21 cellular contexts compared by ENCODE assay signal in genomic region chr4:88900432-88900831, GRCh38.
DNase-seq lines count a peak whose midpoint lies in the region; ATAC-seq and TF ChIP-seq lines count a peak whose summit lies in the region.
"Had no signal": no experiment of that assay in that cellular context is flagged by ENCODE, and none has a peak within 500 bp of the region (broad histone marks: within the 10 kb centered on the region; RNA-seq: fewer than 3 reads in every experiment).

No MANE protein-coding gene starts in this region.

- H4K20me1 ChIP-seq in osteoblast (ENCODE audit: insufficient read depth, low read length), result no peaks in the 10 kb centered on the region

- peaks cover 3% of the 10 kb centered on the region for H3K4me1 ChIP-seq in osteoblast (ENCODE audit: insufficient read depth, low read length)
- no peaks in the 10 kb centered on the region for H3K4me1 ChIP-seq in esophagus squamous epithelium
- H3K4me1 ChIP-seq: esophagus muscularis mucosa, prostate gland, spleen, uterus had no signal

- no peak overlapping the region for H3K27ac ChIP-seq in osteoblast (ENCODE audit: low read depth, low read length)
- H3K27ac ChIP-seq in esophagus squamous epithelium, result no peak overlapping the region
- H3K27ac ChIP-seq: esophagus muscularis mucosa, prostate gland, spleen, uterus, WERI-Rb-1 had no signal

- TF ChIP-seq CTCF in epithelial cell of esophagus (IDR thresholded peaks at IDR 0.05; ENCODE audit: insufficient read depth, low read depth, low read length, missing control alignments) (no peak), osteoblast (IDR thresholded peaks at IDR 0.05; ENCODE audit: extremely low read depth, low read depth, low read length) (no peak), esophagus squamous epithelium (IDR thresholded peaks at IDR 0.05) (no peak)

- peak; percentile 64 for DNase-seq in ELR (ENCODE audit: low read depth)
- peak; percentile 7 for DNase-seq in NCI-H226
- peak; percentile 32 for DNase-seq in epithelial cell of esophagus (ENCODE audit: low read depth)
- no peak for DNase-seq in osteoblast (ENCODE audit: insufficient read length, low spot score, missing footprints)
- no peak for DNase-seq in esophagus squamous epithelium (lab: John Stamatoyannopoulos, UW)
- no peak for DNase-seq in middle frontal gyrus (ENCODE audit: extremely low spot score, low spot score)
- DNase-seq: activated CD8-positive, alpha-beta T cell treated with anti-CD3 and anti-CD28 coated beads, Interleukin-2, amount 10 ng/mL, durations not matched to agents 7 days and 5 days; activated T-cell treated with anti-CD3 and anti-CD28 coated beads, Interleukin-2, amount 50 U/mL, for 4 hours; C1 segment of cervical spinal cord; caudate nucleus; DMS 273 treated with DMSO at 0.1 percent for 48 hours; hypothalamus; NCI-H146; Right ventricle myocardium superior; spleen; uterus; WERI-Rb-1 had no signal

- no peak overlapping the region for H3K4me3 ChIP-seq in epithelial cell of esophagus (ENCODE audit: low read length)
- H3K4me3 ChIP-seq in osteoblast (ENCODE audit: insufficient read depth, low read length), result no peak overlapping the region
- no peak overlapping the region for H3K4me3 ChIP-seq in esophagus squamous epithelium
- H3K4me3 ChIP-seq: esophagus muscularis mucosa, prostate gland, spleen, uterus had no signal

- H3K4me2 ChIP-seq in osteoblast (ENCODE audit: insufficient read depth, low read length), result peak overlapping the region; percentile 8

- no peak for TF ChIP-seq POLR2A in esophagus squamous epithelium (IDR thresholded peaks at IDR 0.05)

- no peak for ATAC-seq in activated CD4-positive, CD25-positive, alpha-beta regulatory T cell treated with anti-CD3 and anti-CD28 coated beads, Interleukin-2, amount 50 U/mL, for 24 hours
- ATAC-seq: activated CD8-positive, alpha-beta T cell treated with anti-CD3 and anti-CD28 coated beads, Interleukin-2, amount 10 ng/mL, durations not matched to agents 7 days and 5 days; activated naive CD4-positive, alpha-beta T cell treated with anti-CD3 and anti-CD28 coated beads, Interleukin-2, amount 50 U/mL, for 72 hours; activated T-cell treated with anti-CD3 and anti-CD28 coated beads, Interleukin-2, amount 50 U/mL, for 4 hours had no signal

- intact Hi-C loops in esophagus squamous epithelium (cut with DNase I), result no loop called here

- H3K79me2 ChIP-seq in osteoblast (ENCODE audit: insufficient read depth, low read length), result no peaks in the 10 kb centered on the region

- H3K9me3 ChIP-seq in osteoblast (ENCODE audit: low read depth, low read length) (no peaks in the 10 kb centered on the region), esophagus squamous epithelium (peaks cover 0 to 6% (median 5%) of the 10 kb centered on the region in 3 donors)
- H3K9me3 ChIP-seq: prostate gland had no signal

- H3K36me3 ChIP-seq in osteoblast (ENCODE audit: insufficient read depth, low read length), result peaks cover 1% of the 10 kb centered on the region
- H3K36me3 ChIP-seq in esophagus squamous epithelium, result peaks cover 0 to 12% (median 0%) of the 10 kb centered on the region in 3 donors
- H3K36me3 ChIP-seq: prostate gland, uterus had no signal

- no peaks in the 10 kb centered on the region for H3K27me3 ChIP-seq in osteoblast (ENCODE audit: insufficient read depth, low read length)
- H3K27me3 ChIP-seq in esophagus squamous epithelium, result no peaks in the 10 kb centered on the region
- H3K27me3 ChIP-seq: esophagus muscularis mucosa, spleen, uterus had no signal

- H2AFZ ChIP-seq in osteoblast (ENCODE audit: low read length), result no peak overlapping the region

- 85 to 100% methylated on average over 2 of the region's 2 CpGs for WGBS in esophagus squamous epithelium, 2 donors

Comparison
In these comparisons a context has a peak if more than half of its experiments do, and no peak if none do; other contexts are left out.
1. DNase-seq: peak in ELR (single experiment), NCI-H226 (single experiment) and epithelial cell of esophagus (single experiment); none in osteoblast (single experiment), esophagus squamous epithelium (single experiment) and middle frontal gyrus (single experiment).